Comparison of ENCODE assay signal across 8 cellular contexts in the genomic region with DNA sequence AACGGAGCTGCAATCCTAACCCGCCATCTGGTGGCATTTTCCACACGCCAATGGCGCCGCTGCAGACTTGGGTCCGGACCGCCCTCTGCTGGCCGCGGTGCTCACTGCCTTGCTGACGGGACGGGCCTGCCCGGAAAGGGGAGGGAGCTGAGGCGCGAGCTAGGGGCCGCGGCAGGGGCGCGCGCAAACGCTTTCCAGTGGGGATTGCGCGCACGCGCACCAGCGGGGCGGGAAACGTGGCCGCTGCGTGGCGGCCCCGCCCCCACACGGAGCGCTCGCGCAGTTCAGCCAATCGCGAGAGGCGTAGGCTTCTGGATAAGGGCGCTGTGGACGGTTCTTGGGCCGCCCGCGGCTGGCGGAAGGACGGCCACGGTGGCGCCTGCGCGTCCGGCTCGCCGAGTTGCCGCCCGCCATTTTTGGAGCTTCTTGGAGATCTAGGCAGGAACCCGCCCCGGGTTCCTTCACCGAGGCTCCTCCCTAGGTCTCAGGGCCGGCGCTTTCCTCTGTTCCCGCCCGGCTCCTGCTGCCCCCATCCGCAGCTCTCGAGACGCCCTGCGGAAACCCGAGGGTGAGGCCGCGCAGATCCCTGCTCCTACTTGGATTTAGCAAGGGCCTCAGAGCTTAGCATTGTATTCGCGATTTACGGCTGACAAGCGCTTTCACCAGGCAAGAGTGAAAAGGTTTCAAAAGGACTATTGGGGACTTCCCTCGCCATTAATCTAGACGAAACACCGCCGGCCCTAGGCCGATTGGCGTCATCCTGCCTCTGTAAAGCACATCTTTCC. TPM values are rescaled to one million over a fixed set of nuclear protein-coding genes. Genes with fewer than 3 reads are reported as not detected.
DNase-seq lines count a peak whose midpoint lies in the region; ATAC-seq, FAIRE-seq and TF ChIP-seq lines count a peak whose summit lies in the region.

TSS of gene STAG1 (minus strand) at position 52 of the 785 bp plus-strand sequence. CDS start 121,480 bp downstream, outside the sequence.

- peak within 1 kb of the TSS; percentile 92 to 95 (median 94) for H3K9ac ChIP-seq in H1 (replicated peaks in 1 of 4; ENCODE audit: extremely low read depth in 1 of 4, low read depth in 3 of 4, low read length in 3 of 4)
- peak within 1 kb of the TSS; percentile 92 for H3K9ac ChIP-seq in mesendoderm (ENCODE audit: low read length)

- H3K23ac ChIP-seq in H1 (ENCODE audit: insufficient read length) (no peak within 1 kb of the TSS), mesendoderm (ENCODE audit: low read length) (no peak within 1 kb of the TSS)

- peak within 1 kb of the TSS; percentile 96 for H3K27ac ChIP-seq in H1 (ENCODE audit: low read depth, low read length)
- H3K27ac ChIP-seq in mesendoderm (ENCODE audit: low read depth, low read length) = peak within 1 kb of the TSS; percentile 98

- peak within 1 kb of the TSS; percentile 78 to 90 (median 82) for H3K4me3 ChIP-seq in H1 (ENCODE audit: extremely low read depth in 1 of 4, insufficient read depth in 2 of 4, low read depth in 3 of 4, low read length in 4 of 4)
- peak within 1 kb of the TSS; percentile 79 for H3K4me3 ChIP-seq in mesendoderm (ENCODE audit: low read length)

- H3K9me3 ChIP-seq in H1 (ENCODE audit: insufficient read depth in 2 of 2, low read depth in 1 of 2, low read length in 1 of 2) = no peaks in the 10 kb centered on the region

- TF ChIP-seq EP300 in H1 (IDR thresholded peaks at IDR 0.05; ENCODE audit: borderline replicate concordance in 1 of 2, low read depth in 2 of 2, low read length in 2 of 2) = peak in 1 of 2 experiments; percentile 93; a peak in 1 of 3 replicates

- peak; percentile 97 to 99 (median 98) for TF ChIP-seq CTCF in H1 (IDR thresholded peaks at IDR 0.05; ENCODE audit: control extremely low read depth in 1 of 3, insufficient read depth in 1 of 3, low read depth in 1 of 3, low read length in 3 of 3)

- peak within 1 kb of the TSS; percentile 37 for H4K91ac ChIP-seq in H1 (replicated peaks; ENCODE audit: insufficient read length, low read length)

- H2BK20ac ChIP-seq in H1 (ENCODE audit: low read length) = no peak within 1 kb of the TSS

- H3K4ac ChIP-seq in H1 (replicated peaks; ENCODE audit: insufficient read length, low read depth, low read length) (peak within 1 kb of the TSS; percentile 9), mesendoderm (ENCODE audit: low read depth, low read length) (peak within 1 kb of the TSS; percentile 99)

- peak; percentile 99 for DNase-seq in Caki2 (ENCODE audit: low read depth)
- DNase-seq in HTR-8/SVneo (ENCODE audit: insufficient read length, low spot score) = peak; percentile 94
- DNase-seq in NOMO-1 treated with DMSO at 0.1 percent for 48 hours (lab: John Stamatoyannopoulos, UW; ENCODE audit: unreplicated experiment) = peak; percentile 100
- peak; percentile 92 to 99 (median 92) for DNase-seq in activated CD8-positive, alpha-beta memory T cell treated with anti-CD3 and anti-CD28 coated beads for 48 hours (ENCODE audit: low read depth in 2 of 3, low spot score in 2 of 3)
- DNase-seq in H1 (ENCODE audit: low read depth in 1 of 2, low spot score in 2 of 2) = peak; percentile 95 to 99
- peak; percentile 99 for DNase-seq in mesendoderm
- DNase-seq in stimulated activated CD8-positive, alpha-beta memory T cell treated with anti-CD3 and anti-CD28 coated beads, Interleukin-15, amount 100 ng/mL, for 1 hour (ENCODE audit: low read depth) = peak; percentile 98

- ATAC-seq in GM21367 (IDR thresholded peaks at IDR 0.05; ENCODE audit: unreplicated experiment) = peak; percentile 77

- FAIRE-seq in HTR-8/SVneo (lab: Jason Lieb, UNC) = peak; percentile 92
- no peak for FAIRE-seq in H1 (lab: Jason Lieb, UNC)

- H3K27me3 ChIP-seq in H1 (replicated peaks in 1 of 4; ENCODE audit: control insufficient read depth in 3 of 4, extremely low read depth in 1 of 4, insufficient read depth in 3 of 4, low read length in 3 of 4) (no peaks in the 10 kb centered on the region), mesendoderm (ENCODE audit: insufficient read depth, low read length, poor library complexity) (no peaks in the 10 kb centered on the region)

- H2BK120ac ChIP-seq in H1 (replicated peaks; ENCODE audit: low read depth, low read length) (no peak within 1 kb of the TSS), mesendoderm (ENCODE audit: low read depth, low read length) (peak within 1 kb of the TSS; percentile 97)

- H2BK15ac ChIP-seq in H1 (ENCODE audit: low read length) (no peak within 1 kb of the TSS), mesendoderm (replicated peaks; ENCODE audit: low read depth) (no peak within 1 kb of the TSS)

- no peaks in the 10 kb centered on the region for H4K20me1 ChIP-seq in H1 (replicated peaks in 1 of 2; ENCODE audit: control insufficient read depth in 1 of 2, insufficient read depth in 2 of 2, low read length in 2 of 2)

- WGBS in H1 (ENCODE audit: extremely low coverage in 1 of 2, insufficient coverage in 1 of 2, insufficient read length in 1 of 2, insufficient replicate concordance in 2 of 2, low coverage in 1 of 2, low lambda C conversion rate in 2 of 2, missing lambda C conversion rate in 1 of 2), 2 experiments = 2% methylated on average over 65 of the region's 78 CpGs; no CpG with 5 or more reads in 1 of the 2 experiments
- WGBS in mesendoderm (ENCODE audit: extremely low coverage, insufficient coverage, low lambda C conversion rate) = no CpG with 5 or more reads among the region's 78 CpGs

- H2BK12ac ChIP-seq in H1 (ENCODE audit: low read depth, low read length) = peak within 1 kb of the TSS; percentile 65

- H3K4me2 ChIP-seq in H1 (ENCODE audit: insufficient read depth in 1 of 2, low read depth in 2 of 2, low read length in 2 of 2) (peak within 1 kb of the TSS; percentile 81 to 84), mesendoderm (ENCODE audit: low read length) (peak within 1 kb of the TSS; percentile 89)

- H3K4me1 ChIP-seq in H1 (replicated peaks in 1 of 4; ENCODE audit: control insufficient read depth in 3 of 4, insufficient read depth in 4 of 4, low read length in 3 of 4) = peaks cover 3 to 16% (median 7%) of the 10 kb centered on the region in 4 experiments; a peak in 5 of 7 replicates
- peaks cover 10% of the 10 kb centered on the region for H3K4me1 ChIP-seq in mesendoderm (ENCODE audit: control insufficient read depth, low read depth, low read length)

- H2AFZ ChIP-seq in H1 (ENCODE audit: low read length) = peak within 1 kb of the TSS; percentile 60

- H3K79me2 ChIP-seq in H1 (ENCODE audit: control insufficient read depth in 1 of 2, insufficient read depth in 2 of 2, low read length in 2 of 2) (peaks cover 10 to 36% of the 10 kb centered on the region in 2 experiments), mesendoderm (ENCODE audit: control insufficient read depth, insufficient read depth, low read length) (peaks cover 25% of the 10 kb centered on the region)

- H2AK5ac ChIP-seq in H1 (ENCODE audit: low read depth, low read length) (no peak within 1 kb of the TSS), mesendoderm (ENCODE audit: low read length) (no peak within 1 kb of the TSS)

- peak; percentile 68 to 83 for TF ChIP-seq POLR2A in H1 (IDR thresholded peaks at IDR 0.05; ENCODE audit: control extremely low read depth in 1 of 2, low read depth in 2 of 2, low read length in 2 of 2)

- H3K79me1 ChIP-seq in H1 (ENCODE audit: low read depth, low read length) (no peaks in the 10 kb centered on the region), mesendoderm (ENCODE audit: low read length) (no peaks in the 10 kb centered on the region)

- in situ Hi-C loops in Caki2 (cut with HindIII; ENCODE audit: low pct_unique_long_range_greater_than_20kb, low sequenced_read_pairs) = no loop called here

- TF ChIP-seq RAD21 in H1 (IDR thresholded peaks at IDR 0.05 in 1 of 2, conservative IDR thresholded peaks at IDR 0.05 in 1 of 2; ENCODE audit: low read depth in 2 of 2, low read length in 2 of 2) = peak; percentile 89 to 95

- H4K5ac ChIP-seq in H1 (ENCODE audit: insufficient read length, low read depth, low read length) (peak within 1 kb of the TSS; percentile 87), mesendoderm (ENCODE audit: low read length) (peak within 1 kb of the TSS; percentile 77)

- H3K23me2 ChIP-seq in H1 (ENCODE audit: low read depth, low read length) = peaks cover 8% of the 10 kb centered on the region

- H3K36me3 ChIP-seq in H1 (ENCODE audit: control insufficient read depth in 2 of 4, insufficient read depth in 4 of 4, low read length in 3 of 4) (no peaks in the 10 kb centered on the region), mesendoderm (ENCODE audit: control insufficient read depth, insufficient read depth, low read length) (no peaks in the 10 kb centered on the region)

- H2BK5ac ChIP-seq in H1 (ENCODE audit: low read depth, low read length) (peak within 1 kb of the TSS; percentile 80), mesendoderm (ENCODE audit: low read length) (peak within 1 kb of the TSS; percentile 78)

- CTCF ChIA-PET in H1 (lab: Charles Lee; ENCODE audit: partially characterized antibody) = interaction anchor here (0.5 to 2.0 kb wide), 57 partner anchors 10 to 447 kb away, joined by 3 to 22 read pairs (median 3); partner anchors contain the start of gene NCK1

- H3K18ac ChIP-seq in H1 (ENCODE audit: extremely low read depth, low read length) (peak within 1 kb of the TSS; percentile 88), mesendoderm (ENCODE audit: low read length) (peak within 1 kb of the TSS; percentile 100)

- POLR2A ChIA-PET in H1 (lab: Charles Lee; ENCODE audit: partially characterized antibody) = interaction anchor here (0.6 to 2.1 kb wide), 48 partner anchors 9 to 680 kb away, joined by 3 to 39 read pairs (median 4); partner anchors contain the start of genes IL20RB, MSL2 and NCK1

- peak within 1 kb of the TSS; percentile 77 for H3K56ac ChIP-seq in H1 (replicated peaks; ENCODE audit: insufficient read length, low read depth, low read length)
- peak within 1 kb of the TSS; percentile 94 for H3K56ac ChIP-seq in mesendoderm (ENCODE audit: low read length)

- H4K8ac ChIP-seq in H1 (ENCODE audit: extremely low read depth, insufficient read depth, low read length) (peak within 1 kb of the TSS; percentile 97), mesendoderm (ENCODE audit: low read depth, low read length) (peak within 1 kb of the TSS; percentile 91)

- H3K14ac ChIP-seq in H1 (ENCODE audit: insufficient read length) = no peak within 1 kb of the TSS

TF ChIP-seq in H1, 55 proteins besides CTCF, POLR2A, EP300 and RAD21 (continues in another document):
- no peak for TF ChIP-seq POU5F1 (IDR thresholded peaks at IDR 0.05; ENCODE audit: low read depth, low read length)

RNA-seq across cellular contexts. Expression of gene STAG1, which starts in this region (rescaled TPM):
- 10.8 and 19.2 TPM in 2 replicates for total RNA-seq in Caki2 (2014; rRNA removed; shearing (Covaris generic); ENCODE audit: low replicate concordance)
- 20.7 and 23.4 TPM in 2 replicates for total RNA-seq in H1 (2021; fragmentation: NEBNext Ultra II Directional; extraction: Animal tissue kit (Norgen Biotek cat#: 25700))
- 2.2 and 4.6 TPM in 2 replicates for polyA plus RNA-seq in H1 (2011; rRNA removed)
- 6.1 TPM for polyA plus RNA-seq in H1 (2011; cell fraction: cytosol; rRNA removed)
- 2.5 TPM for polyA plus RNA-seq in H1 (2011; cell fraction: nucleus; rRNA removed)
- polyA plus RNA-seq in H1 (2012, experiment 1 of 2) = 5.4 to 12.2 TPM (median 8.0 TPM) in 4 replicates
- 0.63 TPM for polyA plus RNA-seq in H1 (2012, experiment 2 of 2)
- polyA plus RNA-seq in H1 (2013, experiment 1 of 2) = 6.9 TPM
- 6.6 TPM for polyA plus RNA-seq in H1 (2013, experiment 2 of 2)
- 12.8 and 16.7 TPM in 2 replicates for polyA minus RNA-seq in H1 (2011; rRNA and poly(A)+ RNA removed)
- polyA minus RNA-seq in H1 (2011; cell fraction: cytosol; rRNA and poly(A)+ RNA removed) = 7.7 TPM
- polyA minus RNA-seq in H1 (2011; cell fraction: nucleus; rRNA and poly(A)+ RNA removed) = 27.8 TPM
- 13.9 TPM for polyA plus RNA-seq in mesendoderm (2013, experiment 1 of 2)
- 14.0 TPM for polyA plus RNA-seq in mesendoderm (2013, experiment 2 of 2)

Comparison
In these comparisons a context has a peak if more than half of its experiments do, and no peak if none do; other contexts are left out.
1. Peak in every context shown above with its lines: DNase-seq, ATAC-seq, H3K4me3 ChIP-seq and H3K27ac ChIP-seq.